ENCODE assay signal across 10 cellular contexts in genomic region chr1:32339363-32339978, GRCh38. TPM values are rescaled to one million over a fixed set of nuclear protein-coding genes. Genes with fewer than 3 reads are reported as not detected.
DNase-seq lines count a peak whose midpoint lies in the region; ATAC-seq and TF ChIP-seq lines count a peak whose summit lies in the region.
"Had no signal": no experiment of that assay in that cellular context is flagged by ENCODE, and none has a peak within 500 bp of the region (broad histone marks: within the 10 kb centered on the region; RNA-seq: fewer than 3 reads in every experiment).

No MANE protein-coding gene starts in this region.

- no peak overlapping the region for H4K8ac ChIP-seq in mesendoderm (ENCODE audit: low read depth, low read length)

- peak overlapping the region; percentile 80 for H3K23ac ChIP-seq in mesendoderm (ENCODE audit: low read length)

- H3K79me2 ChIP-seq in mesendoderm (ENCODE audit: control insufficient read depth, insufficient read depth, low read length) = peaks cover 13% of the 10 kb centered on the region

- no peak overlapping the region for H3K56ac ChIP-seq in mesendoderm (ENCODE audit: low read length)

- no peak overlapping the region for H3K9ac ChIP-seq in mesendoderm (ENCODE audit: low read length)

- no peak overlapping the region for H3K4me2 ChIP-seq in mesendoderm (ENCODE audit: low read length)

- peak overlapping the region; percentile 15 for H3K4me3 Mint-ChIP-seq in activated naive CD8-positive, alpha-beta T cell treated with anti-CD3 and anti-CD28 coated beads, Interleukin-2, amount 50 U/mL, for 24 hours
- no peak overlapping the region for H3K4me3 Mint-ChIP-seq in nephron progenitor cell

- TF ChIP-seq CTCF in GM12865 (IDR thresholded peaks at IDR 0.05; ENCODE audit: insufficient read depth, low read depth, low read length, missing control alignments) = no peak
- TF ChIP-seq CTCF in nephron progenitor cell (IDR thresholded peaks at IDR 0.05) = no peak

- H3K36me3 Mint-ChIP-seq in activated naive CD8-positive, alpha-beta T cell treated with anti-CD3 and anti-CD28 coated beads, Interleukin-2, amount 50 U/mL, for 24 hours (ENCODE audit: low read depth) = no peaks in the 10 kb centered on the region
- peaks cover 4% of the 10 kb centered on the region for H3K36me3 Mint-ChIP-seq in nephron progenitor cell (ENCODE audit: low read depth)

- H3K79me1 ChIP-seq in mesendoderm (ENCODE audit: low read length) = peaks cover 2% of the 10 kb centered on the region

- no CpG with 5 or more reads among the region's 5 CpGs for WGBS in mesendoderm (ENCODE audit: extremely low coverage, insufficient coverage, low lambda C conversion rate)

- H3K4me1 ChIP-seq in mesendoderm (ENCODE audit: control insufficient read depth, low read depth, low read length) = peaks cover 5% of the 10 kb centered on the region

- no peak overlapping the region for H3K27ac ChIP-seq in mesendoderm (ENCODE audit: low read depth, low read length)

- no peak overlapping the region for H3K4ac ChIP-seq in mesendoderm (ENCODE audit: low read depth, low read length)

- peaks cover 44% of the 10 kb centered on the region for H3K4me1 Mint-ChIP-seq in activated naive CD8-positive, alpha-beta T cell treated with anti-CD3 and anti-CD28 coated beads, Interleukin-2, amount 50 U/mL, for 24 hours
- peaks cover 29% of the 10 kb centered on the region for H3K4me1 Mint-ChIP-seq in nephron progenitor cell

- H4K5ac ChIP-seq in mesendoderm (ENCODE audit: low read length) = no peak overlapping the region

- H2AK5ac ChIP-seq in mesendoderm (ENCODE audit: low read length) = no peak overlapping the region

- H3K18ac ChIP-seq in mesendoderm (ENCODE audit: low read length) = no peak overlapping the region

- no peaks in the 10 kb centered on the region for H3K9me3 Mint-ChIP-seq in activated naive CD8-positive, alpha-beta T cell treated with anti-CD3 and anti-CD28 coated beads, Interleukin-2, amount 50 U/mL, for 24 hours
- H3K9me3 Mint-ChIP-seq in nephron progenitor cell = no peaks in the 10 kb centered on the region

- no peak overlapping the region for H2BK5ac ChIP-seq in mesendoderm (ENCODE audit: low read length)

- no peaks in the 10 kb centered on the region for H3K27me3 ChIP-seq in mesendoderm (ENCODE audit: insufficient read depth, low read length, poor library complexity)

- peak overlapping the region; percentile 3 for H3K27ac Mint-ChIP-seq in activated naive CD8-positive, alpha-beta T cell treated with anti-CD3 and anti-CD28 coated beads, Interleukin-2, amount 50 U/mL, for 24 hours
- H3K27ac Mint-ChIP-seq in nephron progenitor cell = no peak overlapping the region

- no peak overlapping the region for H2BK120ac ChIP-seq in mesendoderm (ENCODE audit: low read depth, low read length)

- no peak overlapping the region for H2BK15ac ChIP-seq in mesendoderm (replicated peaks; ENCODE audit: low read depth)

- DNase-seq in GM12865 (ENCODE audit: low read depth) (peak; percentile 71), M059J (ENCODE audit: low read depth) (peak; percentile 66), mesendoderm (no peak), nephron progenitor cell (no peak)
- DNase-seq in activated naive CD8-positive, alpha-beta T cell treated with anti-CD3 and anti-CD28 coated beads, Interleukin-2, amount 50 U/mL, for 24 hours = peak; percentile 49
- DNase-seq: activated CD8-positive, alpha-beta memory T cell treated with anti-CD3 and anti-CD28 coated beads, Interleukin-2, amount 50 U/mL, for 4 hours; NCI-H2227 treated with DMSO at 0.1 percent for 48 hours had no signal

- ATAC-seq in activated naive CD8-positive, alpha-beta T cell treated with anti-CD3 and anti-CD28 coated beads, Interleukin-2, amount 50 U/mL, for 24 hours = peak; percentile 77
- no peak for ATAC-seq in GM21526 (IDR thresholded peaks at IDR 0.05; ENCODE audit: low FRiP score, unreplicated experiment)
- ATAC-seq in GM19328 (IDR thresholded peaks at IDR 0.05; ENCODE audit: unreplicated experiment) = no peak
- ATAC-seq in HG02852 (IDR thresholded peaks at IDR 0.05; ENCODE audit: unreplicated experiment) = no peak

- H3K36me3 ChIP-seq in mesendoderm (ENCODE audit: control insufficient read depth, insufficient read depth, low read length) = no peaks in the 10 kb centered on the region

- H3K27me3 Mint-ChIP-seq in activated naive CD8-positive, alpha-beta T cell treated with anti-CD3 and anti-CD28 coated beads, Interleukin-2, amount 50 U/mL, for 24 hours = no peaks in the 10 kb centered on the region
- H3K27me3 Mint-ChIP-seq in nephron progenitor cell (ENCODE audit: low read depth, poor library complexity) = peaks cover 4% of the 10 kb centered on the region

- H3K4me3 ChIP-seq in GM12865 (ENCODE audit: low read depth, low read length) (no peak overlapping the region), mesendoderm (ENCODE audit: low read length) (no peak overlapping the region)

RNA-seq across cellular contexts. Expression of gene MARCKSL1, which starts 3.4 kb away (rescaled TPM):
- 73.3 and 110 TPM in 2 replicates for total RNA-seq in M059J (2014; rRNA removed; shearing (Covaris generic))
- polyA plus RNA-seq in mesendoderm (2013, experiment 1 of 2) = 698 TPM
- 700 TPM for polyA plus RNA-seq in mesendoderm (2013, experiment 2 of 2)

RNA-seq across cellular contexts. Expression of gene FAM229A, which starts 22.8 kb away (rescaled TPM):
- 0.42 and 1.2 TPM in 2 replicates for total RNA-seq in M059J (2014; rRNA removed; shearing (Covaris generic))
- 1.8 TPM for polyA plus RNA-seq in mesendoderm (2013, experiment 1 of 2)
- 1.6 TPM for polyA plus RNA-seq in mesendoderm (2013, experiment 2 of 2)

RNA-seq across cellular contexts. Expression of gene TSSK3, which starts 22.9 kb away (rescaled TPM):
- 0.07 TPM in 1 of 2 replicates, not detected in the other for total RNA-seq in M059J (2014; rRNA removed; shearing (Covaris generic))
- 0.42 TPM for polyA plus RNA-seq in mesendoderm (2013, experiment 1 of 2)
- 0.22 TPM for polyA plus RNA-seq in mesendoderm (2013, experiment 2 of 2)

RNA-seq across cellular contexts. Expression of gene HDAC1, which starts 47.6 kb away (rescaled TPM):
- total RNA-seq in M059J (2014; rRNA removed; shearing (Covaris generic)) = 158 and 171 TPM in 2 replicates
- polyA plus RNA-seq in mesendoderm (2013, experiment 1 of 2) = 53.0 TPM
- polyA plus RNA-seq in mesendoderm (2013, experiment 2 of 2) = 51.7 TPM

RNA-seq across cellular contexts. Expression of gene BSDC1, which starts 54.8 kb away (rescaled TPM):
- 86.0 and 91.7 TPM in 2 replicates for total RNA-seq in M059J (2014; rRNA removed; shearing (Covaris generic))
- polyA plus RNA-seq in mesendoderm (2013, experiment 1 of 2) = 27.3 TPM
- 27.9 TPM for polyA plus RNA-seq in mesendoderm (2013, experiment 2 of 2)

Comparison
In these comparisons a context has a peak if more than half of its experiments do, and no peak if none do; other contexts are left out.
1. DNase-seq: peak in GM12865 (single experiment), M059J (single experiment) and activated naive CD8-positive, alpha-beta T cell treated with anti-CD3 and anti-CD28 coated beads, Interleukin-2, amount 50 U/mL, for 24 hours (single experiment); none in mesendoderm (single experiment) and nephron progenitor cell (single experiment).